In the genomic region with DNA sequence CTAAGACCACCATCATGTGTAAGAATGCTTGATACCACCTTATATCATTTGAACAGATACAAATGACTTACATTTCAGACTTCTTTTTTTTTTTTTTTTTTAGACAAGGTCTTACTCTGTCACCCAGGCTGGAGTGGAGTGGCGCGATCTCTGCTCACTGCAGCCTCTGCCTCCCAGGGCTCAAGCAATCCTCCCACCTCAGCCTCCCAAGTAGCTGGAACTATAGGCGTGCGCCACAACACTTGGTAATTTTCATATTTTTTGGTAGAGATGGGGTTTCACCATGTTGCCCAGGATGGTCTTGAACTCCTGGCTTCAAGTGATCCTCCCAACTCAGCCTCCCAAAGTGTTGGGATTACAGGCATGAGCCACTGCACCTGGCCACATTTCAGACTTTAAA, we compare ENCODE assay signal across 8 cellular contexts.
A peak's percentile ranks its signal among the peaks of the same experiment; 100 is the strongest.
DNase-seq lines count a peak whose midpoint lies in the region; ATAC-seq and TF ChIP-seq lines count a peak whose summit lies in the region.
"Not testable (repeated sequence)": the region's sequence is repeated elsewhere in the genome, so short reads cannot be mapped to it uniquely, and the experiment has no call there.

No MANE protein-coding gene starts in this region.

- not testable (repeated sequence) for H2AFZ ChIP-seq in smooth muscle cell (ENCODE audit: low read depth)

- intact Hi-C loops in heart left ventricle (cut with DNase I), result loop anchor here in 7 of 10 donors (2.0 to 10.0 kb wide), 6 partner anchors 70 to 140 kb away; partner anchors contain the start of gene CAMK2D (in 3 of the 7)
- intact Hi-C loops in vagina (cut with DNase I), result loop anchor here (5.0 kb wide), 1 partner anchor 77 kb away; the partner anchor contains the start of gene CAMK2D

- not testable (repeated sequence) for H3K4me3 ChIP-seq in CD8-positive, alpha-beta memory T cell (ENCODE audit: low read length); heart left ventricle; muscle layer of duodenum (ENCODE audit: low read depth in 1 of 2, low read length in 2 of 2); smooth muscle cell; vagina

- not testable (repeated sequence) for H3K27me3 ChIP-seq in CD8-positive, alpha-beta memory T cell (ENCODE audit: insufficient read depth, low read length, poor library complexity, severe bottlenecking); heart left ventricle; muscle layer of duodenum (ENCODE audit: low read depth, low read length); smooth muscle cell (ENCODE audit: low read depth); vagina

- H3K36me3 ChIP-seq in CD8-positive, alpha-beta memory T cell (ENCODE audit: insufficient read depth, low read length); heart left ventricle; muscle layer of duodenum (ENCODE audit: control insufficient read depth in 1 of 2, insufficient read depth in 2 of 2, low read length in 2 of 2); smooth muscle cell (ENCODE audit: low read depth); vagina: not testable (repeated sequence)

- peaks cover 51 to 65% (median 56%) of the 10 kb centered on the region in 3 donors for H3K4me1 Mint-ChIP-seq in CD8-positive, alpha-beta memory T cell
- peaks cover 55% of the 10 kb centered on the region for H3K4me1 Mint-ChIP-seq in T-helper 2 cell treated with Interferon-gamma antibody and Interleukin-4, amounts not matched to agents 5 μg/mL and 100 μg/mL, for 36 hours (ENCODE audit: low read depth)
- peaks cover 59% of the 10 kb centered on the region for H3K4me1 Mint-ChIP-seq in activated T-helper 17 cell treated with anti-CD3 and anti-CD28 coated beads, Interleukin-2, amount 50 U/mL, for 72 hours

- CTCF ChIA-PET in CD8-positive, alpha-beta memory T cell (lab: Charles Lee), result not testable (repeated sequence)

- not testable (repeated sequence) for TF ChIP-seq CTCF in heart left ventricle (IDR thresholded peaks at IDR 0.05); smooth muscle cell (IDR thresholded peaks at IDR 0.05; ENCODE audit: borderline replicate concordance, insufficient read depth, poor library complexity, severe bottlenecking); vagina (IDR thresholded peaks at IDR 0.05)

- H3K27me3 Mint-ChIP-seq in CD8-positive, alpha-beta memory T cell; T-helper 2 cell treated with Interferon-gamma antibody and Interleukin-4, amounts not matched to agents 5 μg/mL and 100 μg/mL, for 36 hours (ENCODE audit: low read depth); activated T-helper 17 cell treated with anti-CD3 and anti-CD28 coated beads, Interleukin-2, amount 50 U/mL, for 72 hours: not testable (repeated sequence)

- not testable (repeated sequence) for H4K20me1 ChIP-seq in smooth muscle cell (ENCODE audit: low read depth)

- not testable (repeated sequence) for H3K4me3 Mint-ChIP-seq in CD8-positive, alpha-beta memory T cell
- peak overlapping the region; percentile 67 for H3K4me3 Mint-ChIP-seq in T-helper 2 cell treated with Interferon-gamma antibody and Interleukin-4, amounts not matched to agents 5 μg/mL and 100 μg/mL, for 36 hours
- peak overlapping the region; percentile 72 for H3K4me3 Mint-ChIP-seq in activated T-helper 17 cell treated with anti-CD3 and anti-CD28 coated beads, Interleukin-2, amount 50 U/mL, for 72 hours

- peaks cover 32% of the 10 kb centered on the region for H3K4me1 ChIP-seq in CD8-positive, alpha-beta memory T cell (ENCODE audit: insufficient read depth, low read length)
- H3K4me1 ChIP-seq in heart left ventricle (peaks cover 7 to 67% (median 49%) of the 10 kb centered on the region in 12 donors), muscle layer of duodenum (ENCODE audit: control insufficient read depth in 1 of 2, insufficient read depth in 2 of 2, low read length in 2 of 2) (peaks cover 13 to 24% of the 10 kb centered on the region in 2 donors), vagina (peaks cover 19% of the 10 kb centered on the region)
- H3K4me1 ChIP-seq in smooth muscle cell (ENCODE audit: low read depth), result not testable (repeated sequence)

- not testable (repeated sequence) for H3K27ac ChIP-seq in CD8-positive, alpha-beta memory T cell (ENCODE audit: low read depth, low read length)
- H3K27ac ChIP-seq in caudate nucleus (ENCODE audit: low read depth, low read length) (peak overlapping the region; percentile 0), heart left ventricle (peak overlapping the region in 11 of 12 donors; percentile 33 to 90 (median 78)), muscle layer of duodenum (ENCODE audit: low read length) (peak overlapping the region; percentile 53), smooth muscle cell (ENCODE audit: low read depth) (peak overlapping the region; percentile 64), vagina (peak overlapping the region; percentile 42)

- not testable (repeated sequence) for H3F3A ChIP-seq in smooth muscle cell (ENCODE audit: low read depth)

- not testable (repeated sequence) for TF ChIP-seq POLR2A in heart left ventricle (IDR thresholded peaks at IDR 0.05); vagina (IDR thresholded peaks at IDR 0.05)

- not testable (repeated sequence) for H3K9me3 ChIP-seq in CD8-positive, alpha-beta memory T cell (ENCODE audit: low read length); heart left ventricle; muscle layer of duodenum (ENCODE audit: control insufficient read depth in 1 of 2, low read length in 2 of 2); smooth muscle cell (replicated peaks; ENCODE audit: low read depth); vagina

- H3K36me3 Mint-ChIP-seq in CD8-positive, alpha-beta memory T cell, result peaks cover 10 to 12% (median 10%) of the 10 kb centered on the region in 3 donors
- peaks cover 47% of the 10 kb centered on the region for H3K36me3 Mint-ChIP-seq in T-helper 2 cell treated with Interferon-gamma antibody and Interleukin-4, amounts not matched to agents 5 μg/mL and 100 μg/mL, for 36 hours (ENCODE audit: low read depth)
- H3K36me3 Mint-ChIP-seq in activated T-helper 17 cell treated with anti-CD3 and anti-CD28 coated beads, Interleukin-2, amount 50 U/mL, for 72 hours (ENCODE audit: low read depth), result peaks cover 65% of the 10 kb centered on the region

- H3K79me2 ChIP-seq in smooth muscle cell (ENCODE audit: low read depth), result not testable (repeated sequence)

- H3K9me3 Mint-ChIP-seq in CD8-positive, alpha-beta memory T cell; activated T-helper 17 cell treated with anti-CD3 and anti-CD28 coated beads, Interleukin-2, amount 50 U/mL, for 72 hours: not testable (repeated sequence)
- H3K9me3 Mint-ChIP-seq in T-helper 2 cell treated with Interferon-gamma antibody and Interleukin-4, amounts not matched to agents 5 μg/mL and 100 μg/mL, for 36 hours, result peaks cover 16% of the 10 kb centered on the region

- WGBS in heart left ventricle, 4 donors, result 91 to 98% (median 97%) methylated on average over 4 of the region's 4 CpGs
- WGBS in smooth muscle cell (ENCODE audit: low lambda C conversion rate), result 99% methylated on average over 4 of the region's 4 CpGs

- peak overlapping the region in 7 of 8 donors; percentile 62 to 92 (median 77) for H3K27ac Mint-ChIP-seq in CD8-positive, alpha-beta memory T cell
- peak overlapping the region; percentile 92 for H3K27ac Mint-ChIP-seq in T-helper 2 cell treated with Interferon-gamma antibody and Interleukin-4, amounts not matched to agents 5 μg/mL and 100 μg/mL, for 36 hours
- peak overlapping the region; percentile 90 for H3K27ac Mint-ChIP-seq in activated T-helper 17 cell treated with anti-CD3 and anti-CD28 coated beads, Interleukin-2, amount 50 U/mL, for 72 hours

- ATAC-seq in activated T-helper 17 cell treated with anti-CD3 and anti-CD28 coated beads, Interleukin-2, amount 50 U/mL, for 72 hours (replicated peaks); heart left ventricle: not testable (repeated sequence)

- POLR2A ChIA-PET in CD8-positive, alpha-beta memory T cell (lab: Charles Lee), result not testable (repeated sequence)

- H3K9ac ChIP-seq in smooth muscle cell (ENCODE audit: low read depth), result not testable (repeated sequence)

- not testable (repeated sequence) for DNase-seq in CD8-positive, alpha-beta memory T cell; T-helper 2 cell treated with Interferon-gamma antibody and Interleukin-4, amounts not matched to agents 5 μg/mL and 100 μg/mL, for 36 hours (ENCODE audit: low spot score); caudate nucleus (lab: John Stamatoyannopoulos, UW); heart left ventricle; smooth muscle cell (lab: John Stamatoyannopoulos, UW; ENCODE audit: unreplicated experiment); vagina (ENCODE audit: extremely low spot score in 2 of 2)

- H3K4me2 ChIP-seq in smooth muscle cell, result not testable (repeated sequence)
